Comparison of ENCODE assay signal across 8 cellular contexts in genomic region chr1:40041466-40041838, GRCh38. TPM values are rescaled to one million over a fixed set of nuclear protein-coding genes. Genes with fewer than 3 reads are reported as not detected.
DNase-seq lines count a peak whose midpoint lies in the region; TF ChIP-seq lines count a peak whose summit lies in the region.

No MANE protein-coding gene starts in this region.

- H3K4me1 ChIP-seq in sigmoid colon: peaks cover 0 to 90% (median 74%) of the 10 kb centered on the region in 4 donors

- WGBS in sigmoid colon, 2 donors: 10 to 18% methylated on average over 5 of the region's 5 CpGs

- intact Hi-C loops in sigmoid colon (cut with DNase I): loop anchor here (5.0 kb wide), 2 partner anchors 36 to 216 kb away; partner anchors contain the start of gene ZMPSTE24

- peak overlapping the region; percentile 84 for H3K4me3 ChIP-seq in GM12865 (ENCODE audit: low read depth, low read length)
- peak overlapping the region; percentile 97 for H3K4me3 ChIP-seq in SU-DHL-6 (ENCODE audit: insufficient read depth, low read length, poor library complexity, severe bottlenecking)
- H3K4me3 ChIP-seq in fibroblast of pulmonary artery (replicated peaks; ENCODE audit: low read depth, low read length): peak overlapping the region; percentile 83
- peak overlapping the region; percentile 59 to 88 (median 80) for H3K4me3 ChIP-seq in sigmoid colon

- H3K9me3 ChIP-seq in SU-DHL-6 (ENCODE audit: insufficient read depth, low read length): no peaks in the 10 kb centered on the region
- H3K9me3 ChIP-seq in sigmoid colon: no peaks in the 10 kb centered on the region

- H3K79me2 ChIP-seq in SU-DHL-6 (ENCODE audit: insufficient read depth, low read length): peaks cover 57% of the 10 kb centered on the region

- H4K20me1 ChIP-seq in SU-DHL-6 (ENCODE audit: low read depth, low read length): no peaks in the 10 kb centered on the region; the same call in 1 of the 2 replicates

- no peak for TF ChIP-seq POLR2A in sigmoid colon (IDR thresholded peaks at IDR 0.05)

- H3F3A ChIP-seq in SU-DHL-6 (ENCODE audit: insufficient read depth): peaks cover 24% of the 10 kb centered on the region

- DNase-seq in GM12865 (ENCODE audit: low read depth): no peak
- no peak for DNase-seq in fibroblast of pulmonary artery (ENCODE audit: low read depth)
- no peak for DNase-seq in sigmoid colon
- no peak for DNase-seq in activated gamma-delta T cell (lab: John Stamatoyannopoulos, UW)
- no peak for DNase-seq in AML-193 (lab: John Stamatoyannopoulos, UW)
- no peak for DNase-seq in NCI-H1105 treated with DMSO at 0.1 percent for 48 hours (lab: John Stamatoyannopoulos, UW)
- no peak for DNase-seq in effector CD8-positive, alpha-beta T cell (lab: John Stamatoyannopoulos, UW)

- H3K27ac ChIP-seq in SU-DHL-6 (ENCODE audit: low read depth, low read length) (peak overlapping the region; percentile 71), sigmoid colon (peak overlapping the region; percentile 99 to 100 (median 100))

- peak overlapping the region; percentile 99 for H3K9ac ChIP-seq in SU-DHL-6 (ENCODE audit: low read length)

- peaks cover 5% of the 10 kb centered on the region; the same call in 1 of the 2 replicates for H3K36me3 ChIP-seq in SU-DHL-6 (ENCODE audit: low read length)
- no peaks in the 10 kb centered on the region for H3K36me3 ChIP-seq in sigmoid colon

- no peak overlapping the region for H2AFZ ChIP-seq in SU-DHL-6 (ENCODE audit: low read depth, low read length, severe bottlenecking)

- no peak for TF ChIP-seq EP300 in sigmoid colon (IDR thresholded peaks at IDR 0.05)

- TF ChIP-seq CTCF in GM12865 (IDR thresholded peaks at IDR 0.05; ENCODE audit: insufficient read depth, low read depth, low read length, missing control alignments) (no peak), SU-DHL-6 (IDR thresholded peaks at IDR 0.05; ENCODE audit: insufficient read depth, low read length, poor library complexity, severe bottlenecking) (no peak), fibroblast of pulmonary artery (IDR thresholded peaks at IDR 0.05; ENCODE audit: low read length, missing control alignments) (no peak), sigmoid colon (IDR thresholded peaks at IDR 0.05) (no peak)

- H3K27me3 ChIP-seq in SU-DHL-6 (ENCODE audit: low read length): no peaks in the 10 kb centered on the region
- H3K27me3 ChIP-seq in sigmoid colon: no peaks in the 10 kb centered on the region

- no peaks in the 10 kb centered on the region for H3K9me2 ChIP-seq in SU-DHL-6 (replicated peaks; ENCODE audit: insufficient read depth, low read length)

- H3K4me2 ChIP-seq in SU-DHL-6 (ENCODE audit: low read depth, low read length, poor library complexity, severe bottlenecking): peak overlapping the region; percentile 98

RNA-seq across cellular contexts. Expression of gene CAP1, which starts 0.9 kb away (rescaled TPM):
- total RNA-seq in sigmoid colon: 100 to 1,000 TPM; 177 to 234 (median 231) TPM
- polyA plus RNA-seq in sigmoid colon: 100 to 1,000 TPM; 286 to 412 (median 346) TPM

RNA-seq across cellular contexts. Expression of gene PPT1, which starts 55.6 kb away (rescaled TPM):
- 10 to 100 TPM; 70.4 to 86.7 (median 75.9) TPM for total RNA-seq in sigmoid colon
- polyA plus RNA-seq in sigmoid colon: 10 to 100 TPM; 10.2 to 76.3 (median 54.9) TPM
